In the genomic region with DNA sequence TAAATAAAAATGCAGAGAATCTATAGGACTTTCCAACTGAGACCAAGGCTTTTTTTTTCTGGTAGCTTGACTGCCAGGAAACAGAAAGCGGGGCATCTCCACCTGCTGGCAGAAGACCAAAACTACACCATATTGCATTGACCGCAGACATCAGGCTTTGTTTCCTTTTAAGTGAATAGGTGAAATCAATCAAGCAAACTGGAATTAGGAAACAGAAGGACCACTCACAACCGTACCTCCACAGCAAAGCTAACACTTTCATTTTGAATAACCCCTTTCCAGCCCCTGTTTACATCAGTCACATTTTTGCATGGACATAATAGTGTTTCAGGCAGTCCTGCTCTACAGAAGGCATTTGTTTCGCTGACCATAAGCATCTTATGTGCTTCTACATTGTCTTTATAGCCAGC, we compare ENCODE assay signal across 8 cellular contexts.
DNase-seq lines count a peak whose midpoint lies in the region; ATAC-seq and TF ChIP-seq lines count a peak whose summit lies in the region.

No MANE protein-coding gene starts in this region.

- H3K4me3 Mint-ChIP-seq in activated CD4-positive, alpha-beta T cell treated with anti-CD3 and anti-CD28 coated beads for 36 hours = no peak overlapping the region
- H3K4me3 Mint-ChIP-seq in naive B cell = no peak overlapping the region

- peak; percentile 24 for ATAC-seq in activated CD4-positive, alpha-beta T cell treated with anti-CD3 and anti-CD28 coated beads for 36 hours
- ATAC-seq in naive B cell (ENCODE audit: low read depth in 2 of 2) = no peak

- H3K27me3 Mint-ChIP-seq in activated CD4-positive, alpha-beta T cell treated with anti-CD3 and anti-CD28 coated beads for 36 hours = no peaks in the 10 kb centered on the region
- H3K27me3 Mint-ChIP-seq in naive B cell = no peaks in the 10 kb centered on the region

- H3K27me3 ChIP-seq in tibial nerve = no peaks in the 10 kb centered on the region

- POLR2A ChIA-PET in activated CD4-positive, alpha-beta T cell treated with anti-CD3 and anti-CD28 coated beads for 36 hours (lab: Charles Lee) = no interaction called here

- no peaks in the 10 kb centered on the region for H3K9me3 Mint-ChIP-seq in activated CD4-positive, alpha-beta T cell treated with anti-CD3 and anti-CD28 coated beads for 36 hours (ENCODE audit: low read depth)
- H3K9me3 Mint-ChIP-seq in naive B cell = peaks cover 0 to 2% (median 0%) of the 10 kb centered on the region in 7 donors

- peak; percentile 70 for DNase-seq in activated effector memory CD4-positive, alpha-beta T cell treated with anti-CD3 and anti-CD28 coated beads, Interleukin-2, amount 50 U/mL, for 16 hours
- no peak for DNase-seq in activated effector memory CD4-positive, alpha-beta T cell treated with Interleukin-2 at 50 U/mL for 16 hours
- DNase-seq in HFF-Myc (ENCODE audit: extremely low read depth, low read depth) = no peak
- peak; percentile 10 to 37 for DNase-seq in NCI-H1930 (lab: John Stamatoyannopoulos, UW)
- DNase-seq in activated CD4-positive, alpha-beta T cell treated with anti-CD3 and anti-CD28 coated beads for 36 hours = peak; percentile 63
- DNase-seq in effector CD4-positive, alpha-beta T cell = peak; percentile 22
- DNase-seq in naive B cell = peak; percentile 38
- DNase-seq in tibial nerve (ENCODE audit: low spot score in 2 of 2) = peak in 1 of 2 donors; percentile 6

- no peaks in the 10 kb centered on the region for H3K9me3 ChIP-seq in tibial nerve

- no peak overlapping the region for H3K27ac ChIP-seq in tibial nerve

- H3K36me3 ChIP-seq in tibial nerve = no peaks in the 10 kb centered on the region

- H3K36me3 Mint-ChIP-seq in activated CD4-positive, alpha-beta T cell treated with anti-CD3 and anti-CD28 coated beads for 36 hours (ENCODE audit: low read depth) = no peaks in the 10 kb centered on the region
- H3K36me3 Mint-ChIP-seq in naive B cell = no peaks in the 10 kb centered on the region

- no peak for TF ChIP-seq POLR2A in tibial nerve (IDR thresholded peaks at IDR 0.05)

- peaks cover 25% of the 10 kb centered on the region for H3K4me1 Mint-ChIP-seq in activated CD4-positive, alpha-beta T cell treated with anti-CD3 and anti-CD28 coated beads for 36 hours
- H3K4me1 Mint-ChIP-seq in naive B cell = no peaks in the 10 kb centered on the region

- TF ChIP-seq CTCF in HFF-Myc (IDR thresholded peaks at IDR 0.05; ENCODE audit: low read depth, low read length, missing control alignments) (peak; percentile 50), tibial nerve (IDR thresholded peaks at IDR 0.05) (peak in 4 of 5 experiments; percentile 29 to 53 (median 48))

- TF ChIP-seq EP300 in tibial nerve (IDR thresholded peaks at IDR 0.05) = no peak

- H3K4me3 ChIP-seq in HFF-Myc (replicated peaks; ENCODE audit: low read depth, low read length) = no peak overlapping the region
- no peak overlapping the region for H3K4me3 ChIP-seq in tibial nerve

- WGBS in tibial nerve, 2 donors = 27 to 28% methylated on average over 4 of the region's 4 CpGs

- intact Hi-C loops in activated CD4-positive, alpha-beta T cell treated with anti-CD3 and anti-CD28 coated beads for 36 hours (cut with DNase I, micrococcal nuclease) = loop anchor here (1.0 to 10.0 kb wide), 11 partner anchors 92 to 1240 kb away; a partner anchor contains a TSS

- no peaks in the 10 kb centered on the region for H3K4me1 ChIP-seq in tibial nerve

- CTCF ChIA-PET in activated CD4-positive, alpha-beta T cell treated with anti-CD3 and anti-CD28 coated beads for 36 hours (lab: Charles Lee) = interaction anchor here (0.6 to 1.6 kb wide), 10 partner anchors 11 to 1239 kb away, joined by 3 to 5 read pairs (median 3); no protein-coding TSS in a partner anchor

- no peak overlapping the region for H3K27ac Mint-ChIP-seq in activated CD4-positive, alpha-beta T cell treated with anti-CD3 and anti-CD28 coated beads for 36 hours
- no peak overlapping the region for H3K27ac Mint-ChIP-seq in naive B cell

Comparison
In these comparisons a context has a peak if more than half of its experiments do, and no peak if none do; other contexts are left out.
1. DNase-seq: peak in activated effector memory CD4-positive, alpha-beta T cell treated with anti-CD3 and anti-CD28 coated beads, Interleukin-2, amount 50 U/mL, for 16 hours (single experiment), NCI-H1930 (2 of 2), activated CD4-positive, alpha-beta T cell treated with anti-CD3 and anti-CD28 coated beads for 36 hours (single experiment), effector CD4-positive, alpha-beta T cell (single experiment) and naive B cell (single experiment); none in activated effector memory CD4-positive, alpha-beta T cell treated with Interleukin-2 at 50 U/mL for 16 hours (single experiment) and HFF-Myc (single experiment).